Comparison of ENCODE assay signal across 27 cellular contexts in genomic region chr13:101080616-101081015, GRCh38.
"Had no signal": no experiment of that assay in that cellular context is flagged by ENCODE, and none has a peak within 500 bp of the region (broad histone marks: within the 10 kb centered on the region; RNA-seq: fewer than 3 reads in every experiment).

No MANE protein-coding gene starts in this region.

- H3K27me3 ChIP-seq: neural progenitor cell, neutrophil, pancreas, right lobe of liver, sigmoid colon, spleen, suprapubic skin, testis, tibial artery, transverse colon, upper lobe of right lung, uterus had no signal

- H3K4me3 ChIP-seq: neural progenitor cell, pancreas, psoas muscle, right lobe of liver, sigmoid colon, smooth muscle cell, spleen, suprapubic skin, testis, tibial artery, transverse colon, upper lobe of right lung, uterus had no signal

- H3K27ac ChIP-seq: neural progenitor cell, neutrophil, pancreas, psoas muscle, right lobe of liver, sigmoid colon, spleen, suprapubic skin, testis, tibial artery, transverse colon, upper lobe of right lung, uterus had no signal

- H3K4me2 ChIP-seq: neural progenitor cell, smooth muscle cell had no signal

- H2AFZ ChIP-seq: neural progenitor cell had no signal

- H3K9me3 ChIP-seq: neutrophil, pancreas, psoas muscle, right lobe of liver, sigmoid colon, suprapubic skin, testis, tibial artery, transverse colon, upper lobe of right lung, uterus had no signal

- H3K36me3 ChIP-seq: neural progenitor cell, neutrophil, pancreas, right lobe of liver, sigmoid colon, spleen, suprapubic skin, transverse colon, upper lobe of right lung, uterus had no signal

- H3K9ac ChIP-seq: neural progenitor cell had no signal

- DNase-seq: naive thymus-derived CD4-positive, alpha-beta T cell; natural killer cell; nucleus accumbens; pancreas; psoas muscle; right cardiac atrium; right lobe of liver; sigmoid colon; spleen; stimulated activated CD4-positive, alpha-beta T cell treated with anti-CD3 and anti-CD28 coated beads, Interleukin-12 subunit alpha, Interleukin-12 subunit beta, amount 100 ng/mL, for 4 hours; stimulated activated CD4-positive, alpha-beta T cell treated with anti-CD3 and anti-CD28 coated beads, Interleukin-1b, Interleukin-23, amount 100 ng/mL, for 48 hours; stimulated activated CD4-positive, alpha-beta T cell treated with anti-CD3 and anti-CD28 coated beads, Interleukin-4, amount 100 ng/mL, for 1 hour; stimulated activated CD4-positive, alpha-beta T cell treated with anti-CD3 and anti-CD28 coated beads, Interleukin-4, amount 100 ng/mL, for 4 hours; stimulated activated CD8-positive, alpha-beta memory T cell treated with anti-CD3 and anti-CD28 coated beads, Interleukin-4, amount 100 ng/mL, for 48 hours; stimulated activated naive CD4-positive, alpha-beta T cell; stimulated activated naive CD8-positive, alpha-beta T cell treated with anti-CD3 and anti-CD28 coated beads, Interleukin-15, amount 100 ng/mL, for 72 hours; stimulated activated naive CD8-positive, alpha-beta T cell treated with anti-CD3 and anti-CD28 coated beads, Interleukin-15, Interleukin-2, amounts not matched to agents 100 U/mL and 50 U/mL, for 24 hours; substantia nigra; testis; tibial artery; transverse colon; upper lobe of right lung; uterus had no signal

- H3K4me1 ChIP-seq: neural progenitor cell, pancreas, psoas muscle, right lobe of liver, sigmoid colon, spleen, suprapubic skin, testis, tibial artery, transverse colon, upper lobe of right lung, uterus had no signal
